1 cellular context compared by ENCODE assay signal in the genomic region with DNA sequence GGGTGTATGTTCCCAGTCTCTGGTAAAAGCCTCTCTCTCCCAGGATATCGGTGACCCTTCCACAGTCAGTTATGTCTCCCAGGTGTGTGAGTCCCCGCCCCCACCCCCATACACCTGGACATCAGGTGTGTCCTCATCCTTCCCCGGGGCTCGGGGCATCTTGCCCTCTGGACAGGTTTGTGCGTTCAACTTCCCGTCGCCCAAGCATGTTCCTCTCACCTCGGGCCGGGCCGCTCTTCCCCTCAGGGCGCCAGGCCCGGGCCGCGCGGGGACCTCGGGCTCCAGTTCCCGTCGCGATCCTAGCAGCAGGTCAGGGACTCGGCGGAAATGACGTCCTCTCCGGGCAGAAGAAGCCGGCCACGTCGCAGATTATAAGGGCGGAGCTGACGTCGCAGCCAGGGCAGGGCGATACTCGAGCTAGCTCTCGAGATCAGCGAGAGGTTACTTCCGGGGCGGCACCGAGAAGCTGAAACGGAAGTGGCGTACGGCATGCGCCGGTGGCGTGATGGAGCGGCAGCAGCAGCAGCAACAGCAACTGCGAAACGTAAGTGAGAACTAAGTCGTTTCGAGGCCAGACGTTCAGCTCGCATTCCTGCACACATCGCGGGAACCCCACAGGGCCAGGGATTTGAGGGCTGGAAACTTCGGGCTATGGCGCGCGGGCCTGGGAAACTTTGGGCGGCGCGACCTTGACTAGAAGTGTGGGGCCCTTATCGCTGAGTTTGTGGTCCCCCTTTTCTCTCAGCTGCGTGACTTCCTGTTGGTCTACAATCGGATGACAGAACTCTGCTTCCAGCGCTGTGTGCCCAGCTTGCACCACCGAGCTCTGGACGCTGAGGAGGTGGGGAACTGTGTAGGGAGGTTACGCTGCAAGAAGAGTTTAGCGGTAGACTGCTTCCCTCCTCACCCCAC.
TF ChIP-seq lines count a peak whose summit lies in the region.

A gene with protein sequence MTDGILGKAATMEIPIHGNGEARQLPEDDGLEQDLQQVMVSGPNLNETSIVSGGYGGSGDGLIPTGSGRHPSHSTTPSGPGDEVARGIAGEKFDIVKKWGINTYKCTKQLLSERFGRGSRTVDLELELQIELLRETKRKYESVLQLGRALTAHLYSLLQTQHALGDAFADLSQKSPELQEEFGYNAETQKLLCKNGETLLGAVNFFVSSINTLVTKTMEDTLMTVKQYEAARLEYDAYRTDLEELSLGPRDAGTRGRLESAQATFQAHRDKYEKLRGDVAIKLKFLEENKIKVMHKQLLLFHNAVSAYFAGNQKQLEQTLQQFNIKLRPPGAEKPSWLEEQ (minus strand): TSS at position 320 of the 912 bp plus-strand sequence. CDS start 910 bp downstream, outside the sequence.
A gene with protein sequence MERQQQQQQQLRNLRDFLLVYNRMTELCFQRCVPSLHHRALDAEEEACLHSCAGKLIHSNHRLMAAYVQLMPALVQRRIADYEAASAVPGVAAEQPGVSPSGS (plus strand): TSS at position 490 of the 912 bp plus-strand sequence. CDS start 16 bp downstream, at position 506.

TF ChIP-seq in HepG2, 621 proteins besides CTCF, POLR2A, EP300 and RAD21 (continued from another document and continues in another):
- TF ChIP-seq, protein P1, sequence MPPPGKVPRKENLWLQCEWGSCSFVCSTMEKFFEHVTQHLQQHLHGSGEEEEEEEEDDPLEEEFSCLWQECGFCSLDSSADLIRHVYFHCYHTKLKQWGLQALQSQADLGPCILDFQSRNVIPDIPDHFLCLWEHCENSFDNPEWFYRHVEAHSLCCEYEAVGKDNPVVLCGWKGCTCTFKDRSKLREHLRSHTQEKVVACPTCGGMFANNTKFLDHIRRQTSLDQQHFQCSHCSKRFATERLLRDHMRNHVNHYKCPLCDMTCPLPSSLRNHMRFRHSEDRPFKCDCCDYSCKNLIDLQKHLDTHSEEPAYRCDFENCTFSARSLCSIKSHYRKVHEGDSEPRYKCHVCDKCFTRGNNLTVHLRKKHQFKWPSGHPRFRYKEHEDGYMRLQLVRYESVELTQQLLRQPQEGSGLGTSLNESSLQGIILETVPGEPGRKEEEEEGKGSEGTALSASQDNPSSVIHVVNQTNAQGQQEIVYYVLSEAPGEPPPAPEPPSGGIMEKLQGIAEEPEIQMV (CRISPR knock-in tag; IDR thresholded peaks at IDR 0.05; ENCODE audit: low read depth) = no peak
- peak; percentile 48; the same call in 1 of the 2 replicates for TF ChIP-seq KMT2A (CRISPR knock-in tag; IDR thresholded peaks at IDR 0.05)
- TF ChIP-seq ZBTB42 (CRISPR knock-in tag; IDR thresholded peaks at IDR 0.05) = no peak
- TF ChIP-seq FOXA1 (IDR thresholded peaks at IDR 0.05) = no peak
- TF ChIP-seq FOXA1 (CRISPR knock-in tag; IDR thresholded peaks at IDR 0.05) = no peak
- no peak for TF ChIP-seq GLI4 (CRISPR knock-in tag; IDR thresholded peaks at IDR 0.05; ENCODE audit: borderline replicate concordance)
- TF ChIP-seq, protein P2, sequence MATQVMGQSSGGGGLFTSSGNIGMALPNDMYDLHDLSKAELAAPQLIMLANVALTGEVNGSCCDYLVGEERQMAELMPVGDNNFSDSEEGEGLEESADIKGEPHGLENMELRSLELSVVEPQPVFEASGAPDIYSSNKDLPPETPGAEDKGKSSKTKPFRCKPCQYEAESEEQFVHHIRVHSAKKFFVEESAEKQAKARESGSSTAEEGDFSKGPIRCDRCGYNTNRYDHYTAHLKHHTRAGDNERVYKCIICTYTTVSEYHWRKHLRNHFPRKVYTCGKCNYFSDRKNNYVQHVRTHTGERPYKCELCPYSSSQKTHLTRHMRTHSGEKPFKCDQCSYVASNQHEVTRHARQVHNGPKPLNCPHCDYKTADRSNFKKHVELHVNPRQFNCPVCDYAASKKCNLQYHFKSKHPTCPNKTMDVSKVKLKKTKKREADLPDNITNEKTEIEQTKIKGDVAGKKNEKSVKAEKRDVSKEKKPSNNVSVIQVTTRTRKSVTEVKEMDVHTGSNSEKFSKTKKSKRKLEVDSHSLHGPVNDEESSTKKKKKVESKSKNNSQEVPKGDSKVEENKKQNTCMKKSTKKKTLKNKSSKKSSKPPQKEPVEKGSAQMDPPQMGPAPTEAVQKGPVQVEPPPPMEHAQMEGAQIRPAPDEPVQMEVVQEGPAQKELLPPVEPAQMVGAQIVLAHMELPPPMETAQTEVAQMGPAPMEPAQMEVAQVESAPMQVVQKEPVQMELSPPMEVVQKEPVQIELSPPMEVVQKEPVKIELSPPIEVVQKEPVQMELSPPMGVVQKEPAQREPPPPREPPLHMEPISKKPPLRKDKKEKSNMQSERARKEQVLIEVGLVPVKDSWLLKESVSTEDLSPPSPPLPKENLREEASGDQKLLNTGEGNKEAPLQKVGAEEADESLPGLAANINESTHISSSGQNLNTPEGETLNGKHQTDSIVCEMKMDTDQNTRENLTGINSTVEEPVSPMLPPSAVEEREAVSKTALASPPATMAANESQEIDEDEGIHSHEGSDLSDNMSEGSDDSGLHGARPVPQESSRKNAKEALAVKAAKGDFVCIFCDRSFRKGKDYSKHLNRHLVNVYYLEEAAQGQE (IDR thresholded peaks at IDR 0.05; ENCODE audit: borderline replicate concordance in 1 of 2, low read depth in 1 of 2, low read length in 2 of 2) = no peak
- no peak for TF ChIP-seq RORA (CRISPR knock-in tag; IDR thresholded peaks at IDR 0.05)
- TF ChIP-seq SETDB1 (CRISPR knock-in tag; IDR thresholded peaks at IDR 0.05; ENCODE audit: borderline replicate concordance) = no peak
- peak; percentile 11; the same call in 1 of the 2 replicates for TF ChIP-seq CBX5 (CRISPR knock-in tag; IDR thresholded peaks at IDR 0.05; ENCODE audit: borderline replicate concordance)
- TF ChIP-seq MED1 (CRISPR knock-in tag; IDR thresholded peaks at IDR 0.05) = peak; percentile 70
- TF ChIP-seq TRIM24 (CRISPR knock-in tag; IDR thresholded peaks at IDR 0.05) = no peak
- TF ChIP-seq RBFOX2 (IDR thresholded peaks at IDR 0.05; ENCODE audit: low read depth, low read length) = peak; percentile 91
- TF ChIP-seq NKX3-1 (CRISPR knock-in tag; IDR thresholded peaks at IDR 0.05) = no peak
- TF ChIP-seq ZNF615 (CRISPR knock-in tag; IDR thresholded peaks at IDR 0.05; ENCODE audit: borderline replicate concordance) = 0 out of 2 replicates have a peak, but pooled peaks have one; percentile 56
- TF ChIP-seq ZNF432 (CRISPR knock-in tag; IDR thresholded peaks at IDR 0.05; ENCODE audit: borderline replicate concordance) = no peak
- TF ChIP-seq, protein P3, sequence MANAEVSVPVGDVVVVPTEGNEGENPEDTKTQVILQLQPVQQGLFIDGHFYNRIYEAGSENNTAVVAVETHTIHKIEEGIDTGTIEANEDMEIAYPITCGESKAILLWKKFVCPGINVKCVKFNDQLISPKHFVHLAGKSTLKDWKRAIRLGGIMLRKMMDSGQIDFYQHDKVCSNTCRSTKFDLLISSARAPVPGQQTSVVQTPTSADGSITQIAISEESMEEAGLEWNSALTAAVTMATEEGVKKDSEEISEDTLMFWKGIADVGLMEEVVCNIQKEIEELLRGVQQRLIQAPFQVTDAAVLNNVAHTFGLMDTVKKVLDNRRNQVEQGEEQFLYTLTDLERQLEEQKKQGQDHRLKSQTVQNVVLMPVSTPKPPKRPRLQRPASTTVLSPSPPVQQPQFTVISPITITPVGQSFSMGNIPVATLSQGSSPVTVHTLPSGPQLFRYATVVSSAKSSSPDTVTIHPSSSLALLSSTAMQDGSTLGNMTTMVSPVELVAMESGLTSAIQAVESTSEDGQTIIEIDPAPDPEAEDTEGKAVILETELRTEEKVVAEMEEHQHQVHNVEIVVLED (CRISPR knock-in tag; IDR thresholded peaks at IDR 0.05; ENCODE audit: borderline replicate concordance) = peak; percentile 93
- TF ChIP-seq ZBTB8A (CRISPR knock-in tag; IDR thresholded peaks at IDR 0.05; ENCODE audit: borderline replicate concordance, low read depth) = no peak
- TF ChIP-seq TCF7 (IDR thresholded peaks at IDR 0.05; ENCODE audit: low read depth) = no peak
- peak; percentile 27; the same call in 1 of the 2 replicates for TF ChIP-seq KLF12 (CRISPR knock-in tag; IDR thresholded peaks at IDR 0.05; ENCODE audit: borderline replicate concordance)
- TF ChIP-seq, protein P4, sequence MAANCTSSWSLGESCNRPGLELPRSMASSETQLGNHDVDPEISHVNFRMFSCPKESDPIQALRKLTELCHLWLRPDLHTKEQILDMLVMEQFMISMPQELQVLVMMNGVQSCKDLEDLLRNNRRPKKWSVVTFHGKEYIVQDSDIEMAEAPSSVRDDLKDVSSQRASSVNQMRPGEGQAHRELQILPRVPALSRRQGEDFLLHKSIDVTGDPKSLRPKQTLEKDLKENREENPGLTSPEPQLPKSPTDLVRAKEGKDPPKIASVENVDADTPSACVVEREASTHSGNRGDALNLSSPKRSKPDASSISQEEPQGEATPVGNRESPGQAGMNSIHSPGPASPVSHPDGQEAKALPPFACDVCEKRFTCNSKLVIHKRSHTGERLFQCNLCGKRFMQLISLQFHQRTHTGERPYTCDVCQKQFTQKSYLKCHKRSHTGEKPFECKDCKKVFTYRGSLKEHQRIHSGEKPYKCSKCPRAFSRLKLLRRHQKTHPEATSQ (CRISPR knock-in tag; IDR thresholded peaks at IDR 0.05; ENCODE audit: borderline replicate concordance) = no peak
- no peak for TF ChIP-seq STAT5B (CRISPR knock-in tag; IDR thresholded peaks at IDR 0.05)
- TF ChIP-seq NONO (IDR thresholded peaks at IDR 0.05) = no peak
- peak; percentile 81 for TF ChIP-seq NONO (CRISPR knock-in tag; conservative IDR thresholded peaks at IDR 0.05)
- TF ChIP-seq CHD2 (IDR thresholded peaks at IDR 0.05; ENCODE audit: low read depth, low read length) = peak; percentile 81
- TF ChIP-seq, protein P5, sequence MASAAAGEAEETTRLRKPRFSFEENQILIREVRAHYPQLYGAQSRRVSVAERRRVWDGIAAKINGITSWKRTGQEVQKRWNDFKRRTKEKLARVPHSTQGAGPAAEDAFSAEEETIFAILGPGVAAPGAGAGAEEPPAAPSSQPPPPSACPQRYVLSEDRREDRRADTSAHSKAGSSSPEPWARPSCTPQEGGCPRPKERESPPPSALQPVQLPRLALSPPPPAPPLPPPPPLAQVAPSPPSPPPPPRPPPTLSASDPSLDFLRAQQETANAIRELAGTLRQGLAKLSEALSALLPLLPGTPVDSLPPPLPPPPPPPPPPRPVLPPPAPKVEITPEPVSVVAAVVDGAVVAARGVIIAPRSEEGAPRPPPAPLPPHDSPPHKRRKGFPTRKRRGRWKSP (CRISPR knock-in tag; IDR thresholded peaks at IDR 0.05) = no peak; the same call in 1 of the 2 replicates
- TF ChIP-seq ZNF382 (CRISPR knock-in tag; IDR thresholded peaks at IDR 0.05; ENCODE audit: borderline replicate concordance) = no peak
- no peak for TF ChIP-seq JUN (CRISPR knock-in tag; IDR thresholded peaks at IDR 0.05)
- TF ChIP-seq WIZ (CRISPR knock-in tag; IDR thresholded peaks at IDR 0.05) = 0 out of 2 replicates have a peak, but pooled peaks have one; percentile 39
- no peak for TF ChIP-seq ZNF670 (CRISPR knock-in tag; IDR thresholded peaks at IDR 0.05; ENCODE audit: borderline replicate concordance)
- TF ChIP-seq HNRNPK (IDR thresholded peaks at IDR 0.05; ENCODE audit: low read depth, low read length, poor library complexity, severe bottlenecking) = no peak
- 0 out of 2 replicates have a peak, but pooled peaks have one; percentile 17 for TF ChIP-seq ZNF160 (CRISPR knock-in tag; IDR thresholded peaks at IDR 0.05)
- TF ChIP-seq, protein P6, sequence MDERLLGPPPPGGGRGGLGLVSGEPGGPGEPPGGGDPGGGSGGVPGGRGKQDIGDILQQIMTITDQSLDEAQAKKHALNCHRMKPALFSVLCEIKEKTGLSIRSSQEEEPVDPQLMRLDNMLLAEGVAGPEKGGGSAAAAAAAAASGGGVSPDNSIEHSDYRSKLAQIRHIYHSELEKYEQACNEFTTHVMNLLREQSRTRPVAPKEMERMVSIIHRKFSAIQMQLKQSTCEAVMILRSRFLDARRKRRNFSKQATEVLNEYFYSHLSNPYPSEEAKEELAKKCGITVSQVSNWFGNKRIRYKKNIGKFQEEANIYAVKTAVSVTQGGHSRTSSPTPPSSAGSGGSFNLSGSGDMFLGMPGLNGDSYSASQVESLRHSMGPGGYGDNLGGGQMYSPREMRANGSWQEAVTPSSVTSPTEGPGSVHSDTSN (CRISPR knock-in tag; IDR thresholded peaks at IDR 0.05) = no peak
- TF ChIP-seq KAT2B (IDR thresholded peaks at IDR 0.05; ENCODE audit: borderline replicate concordance, low read depth, low read length) = no peak
- no peak for TF ChIP-seq ZNF251 (CRISPR knock-in tag; IDR thresholded peaks at IDR 0.05)
- TF ChIP-seq, protein P7, sequence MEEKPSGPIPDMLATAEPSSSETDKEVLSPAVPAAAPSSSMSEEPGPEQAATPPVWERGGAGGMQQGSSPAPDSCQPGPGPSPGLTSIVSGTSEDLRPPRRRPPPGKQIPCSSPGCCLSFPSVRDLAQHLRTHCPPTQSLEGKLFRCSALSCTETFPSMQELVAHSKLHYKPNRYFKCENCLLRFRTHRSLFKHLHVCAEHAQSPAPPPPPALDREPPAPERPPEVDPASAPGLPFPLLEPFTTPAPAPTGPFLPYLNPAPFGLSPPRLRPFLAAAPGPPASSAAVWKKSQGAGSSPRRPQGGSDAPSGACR (CRISPR knock-in tag; IDR thresholded peaks at IDR 0.05) = no peak; the same call in 1 of the 2 replicates
- no peak for TF ChIP-seq NCOA1 (CRISPR knock-in tag; IDR thresholded peaks at IDR 0.05)
- TF ChIP-seq, protein P8, sequence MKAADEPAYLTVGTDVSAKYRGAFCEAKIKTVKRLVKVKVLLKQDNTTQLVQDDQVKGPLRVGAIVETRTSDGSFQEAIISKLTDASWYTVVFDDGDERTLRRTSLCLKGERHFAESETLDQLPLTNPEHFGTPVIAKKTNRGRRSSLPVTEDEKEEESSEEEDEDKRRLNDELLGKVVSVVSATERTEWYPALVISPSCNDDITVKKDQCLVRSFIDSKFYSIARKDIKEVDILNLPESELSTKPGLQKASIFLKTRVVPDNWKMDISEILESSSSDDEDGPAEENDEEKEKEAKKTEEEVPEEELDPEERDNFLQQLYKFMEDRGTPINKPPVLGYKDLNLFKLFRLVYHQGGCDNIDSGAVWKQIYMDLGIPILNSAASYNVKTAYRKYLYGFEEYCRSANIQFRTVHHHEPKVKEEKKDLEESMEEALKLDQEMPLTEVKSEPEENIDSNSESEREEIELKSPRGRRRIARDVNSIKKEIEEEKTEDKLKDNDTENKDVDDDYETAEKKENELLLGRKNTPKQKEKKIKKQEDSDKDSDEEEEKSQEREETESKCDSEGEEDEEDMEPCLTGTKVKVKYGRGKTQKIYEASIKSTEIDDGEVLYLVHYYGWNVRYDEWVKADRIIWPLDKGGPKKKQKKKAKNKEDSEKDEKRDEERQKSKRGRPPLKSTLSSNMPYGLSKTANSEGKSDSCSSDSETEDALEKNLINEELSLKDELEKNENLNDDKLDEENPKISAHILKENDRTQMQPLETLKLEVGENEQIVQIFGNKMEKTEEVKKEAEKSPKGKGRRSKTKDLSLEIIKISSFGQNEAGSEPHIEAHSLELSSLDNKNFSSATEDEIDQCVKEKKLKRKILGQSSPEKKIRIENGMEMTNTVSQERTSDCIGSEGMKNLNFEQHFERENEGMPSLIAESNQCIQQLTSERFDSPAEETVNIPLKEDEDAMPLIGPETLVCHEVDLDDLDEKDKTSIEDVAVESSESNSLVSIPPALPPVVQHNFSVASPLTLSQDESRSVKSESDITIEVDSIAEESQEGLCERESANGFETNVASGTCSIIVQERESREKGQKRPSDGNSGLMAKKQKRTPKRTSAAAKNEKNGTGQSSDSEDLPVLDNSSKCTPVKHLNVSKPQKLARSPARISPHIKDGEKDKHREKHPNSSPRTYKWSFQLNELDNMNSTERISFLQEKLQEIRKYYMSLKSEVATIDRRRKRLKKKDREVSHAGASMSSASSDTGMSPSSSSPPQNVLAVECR (CRISPR knock-in tag; IDR thresholded peaks at IDR 0.05; ENCODE audit: borderline replicate concordance) = peak; percentile 95; the same call in 1 of the 2 replicates
